1 cellular context compared by ENCODE assay signal in the genomic region with DNA sequence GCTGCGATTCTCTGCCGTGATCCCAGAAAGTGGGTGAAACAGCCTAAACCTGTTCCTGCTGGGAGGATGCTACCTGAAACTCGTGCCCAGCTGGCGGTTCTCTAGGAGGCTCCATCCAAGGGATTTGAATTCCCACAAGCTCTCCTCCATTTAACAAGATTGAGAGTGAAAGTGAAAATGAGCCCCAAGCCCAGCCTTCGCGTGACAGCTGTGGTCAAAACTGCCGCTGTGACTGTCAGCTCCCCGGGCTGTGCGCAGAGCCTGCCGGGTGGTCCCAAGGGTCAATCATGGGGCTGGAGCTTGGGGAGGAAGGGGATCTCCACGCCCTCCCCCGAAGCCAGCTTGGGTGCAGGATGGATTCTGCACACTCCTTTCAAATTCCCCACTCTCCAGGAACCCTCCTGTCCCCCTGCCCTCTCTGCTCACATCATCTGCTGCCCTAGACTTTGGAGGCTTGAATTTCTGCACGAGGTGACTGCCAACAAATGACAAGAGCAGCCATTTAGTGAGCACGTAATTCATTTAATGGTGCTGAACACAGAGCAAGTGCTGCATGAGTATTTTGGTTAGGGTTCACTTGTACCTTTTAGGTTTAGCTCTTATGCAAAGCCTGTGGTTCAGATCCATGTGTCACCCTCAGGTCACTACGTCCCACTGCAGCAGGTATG.
TF ChIP-seq lines count a peak whose summit lies in the region.

No MANE protein-coding gene starts in this region.

TF ChIP-seq in SK-N-SH treated with all-trans-retinoic acid at 6 μM for 48 hours, 23 proteins besides CTCF, POLR2A, EP300 and RAD21:
- TF ChIP-seq, protein P1, sequence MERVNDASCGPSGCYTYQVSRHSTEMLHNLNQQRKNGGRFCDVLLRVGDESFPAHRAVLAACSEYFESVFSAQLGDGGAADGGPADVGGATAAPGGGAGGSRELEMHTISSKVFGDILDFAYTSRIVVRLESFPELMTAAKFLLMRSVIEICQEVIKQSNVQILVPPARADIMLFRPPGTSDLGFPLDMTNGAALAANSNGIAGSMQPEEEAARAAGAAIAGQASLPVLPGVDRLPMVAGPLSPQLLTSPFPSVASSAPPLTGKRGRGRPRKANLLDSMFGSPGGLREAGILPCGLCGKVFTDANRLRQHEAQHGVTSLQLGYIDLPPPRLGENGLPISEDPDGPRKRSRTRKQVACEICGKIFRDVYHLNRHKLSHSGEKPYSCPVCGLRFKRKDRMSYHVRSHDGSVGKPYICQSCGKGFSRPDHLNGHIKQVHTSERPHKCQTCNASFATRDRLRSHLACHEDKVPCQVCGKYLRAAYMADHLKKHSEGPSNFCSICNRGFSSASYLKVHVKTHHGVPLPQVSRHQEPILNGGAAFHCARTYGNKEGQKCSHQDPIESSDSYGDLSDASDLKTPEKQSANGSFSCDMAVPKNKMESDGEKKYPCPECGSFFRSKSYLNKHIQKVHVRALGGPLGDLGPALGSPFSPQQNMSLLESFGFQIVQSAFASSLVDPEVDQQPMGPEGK (CRISPR knock-in tag; IDR thresholded peaks at IDR 0.05; ENCODE audit: borderline replicate concordance) = no peak
- TF ChIP-seq OSR1 (CRISPR knock-in tag; IDR thresholded peaks at IDR 0.05) (no peak), ZC3H10 (CRISPR knock-in tag; IDR thresholded peaks at IDR 0.05) (no peak), CSDC2 (CRISPR knock-in tag; IDR thresholded peaks at IDR 0.05) (no peak)
